In genomic region chr21:38186869-38187268, GRCh38 we compare ENCODE assay signal across 34 cellular contexts.
"Had no signal": no experiment of that assay in that cellular context is flagged by ENCODE, and none has a peak within 500 bp of the region (broad histone marks: within the 10 kb centered on the region; RNA-seq: fewer than 3 reads in every experiment).

No MANE protein-coding gene starts in this region.

- H3K36me3 ChIP-seq: adrenal gland, colonic mucosa had no signal

- H3K4me1 Mint-ChIP-seq: activated CD4-positive, alpha-beta T cell treated with anti-CD3 and anti-CD28 coated beads for 36 hours; activated CD4-positive, alpha-beta T cell treated with anti-CD3 and anti-CD28 coated beads, Interleukin-2, amount 10 ng/mL, durations not matched to agents 24 days and 14 days; activated CD8-positive, alpha-beta memory T cell treated with anti-CD3 and anti-CD28 coated beads, Interleukin-2, amount 10 ng/mL, durations not matched to agents 7 days and 5 days; activated naive CD4-positive, alpha-beta T cell treated with anti-CD3 and anti-CD28 coated beads, Interleukin-2, amount 50 U/mL, for 24 hours; activated naive CD8-positive, alpha-beta T cell treated with anti-CD3 and anti-CD28 coated beads for 36 hours; activated naive CD8-positive, alpha-beta T cell treated with anti-CD3 and anti-CD28 coated beads, Interleukin-2, amount 50 U/mL, for 24 hours; endodermal cell; T-helper 17 cell had no signal

- H3K4me1 ChIP-seq: adrenal gland, body of pancreas, colonic mucosa had no signal

- DNase-seq: activated CD4-positive, alpha-beta memory T cell treated with anti-CD3 and anti-CD28 coated beads for 36 hours; activated CD4-positive, alpha-beta T cell treated with anti-CD3 and anti-CD28 coated beads for 36 hours; activated CD4-positive, alpha-beta T cell treated with anti-CD3 and anti-CD28 coated beads, Interleukin-2, amount 10 ng/mL, durations not matched to agents 24 days and 14 days; activated CD4-positive, CD25-positive, alpha-beta regulatory T cell; activated CD4-positive, CD25-positive, alpha-beta regulatory T cell treated with anti-CD3 and anti-CD28 coated beads, Interleukin-2, amount 50 U/mL, for 72 hours; activated CD8-positive, alpha-beta memory T cell treated with anti-CD3 and anti-CD28 coated beads, Interleukin-2, amount 10 ng/mL, durations not matched to agents 7 days and 5 days; activated CD8-positive, alpha-beta memory T cell treated with anti-CD3 and anti-CD28 coated beads, Interleukin-2, amount 50 U/mL, for 4 hours; activated CD8-positive, alpha-beta T cell treated with anti-CD3 and anti-CD28 coated beads, Interleukin-2, amount 10 ng/mL, durations not matched to agents 7 days and 5 days; activated effector memory CD4-positive, alpha-beta T cell treated with anti-CD3 and anti-CD28 coated beads, Interleukin-2, amount 50 U/mL, for 16 hours; activated naive CD4-positive, alpha-beta T cell treated with anti-CD3 and anti-CD28 coated beads for 36 hours; activated naive CD8-positive, alpha-beta T cell treated with anti-CD3 and anti-CD28 coated beads for 36 hours; activated naive CD8-positive, alpha-beta T cell treated with anti-CD3 and anti-CD28 coated beads, Interleukin-2, amount 50 U/mL, for 24 hours; activated T-cell treated with anti-CD3 and anti-CD28 coated beads, Interleukin-2, amount 50 U/mL, for 1 hour; activated T-cell treated with anti-CD3 and anti-CD28 coated beads, Interleukin-2, amount 50 U/mL, for 48 hours; adrenal gland; amygdala; aorta; body of pancreas; caudate nucleus; cerebellar nuclear complex; colonic mucosa; dorsolateral prefrontal cortex; effector memory CD4-positive, alpha-beta T cell; endodermal cell; foreskin fibroblast; head of caudate nucleus; T-helper 17 cell; T1000 had no signal

- H3K4me3 Mint-ChIP-seq: activated CD4-positive, alpha-beta memory T cell treated with anti-CD3 and anti-CD28 coated beads for 36 hours; activated CD4-positive, alpha-beta T cell treated with anti-CD3 and anti-CD28 coated beads for 36 hours; activated CD4-positive, alpha-beta T cell treated with anti-CD3 and anti-CD28 coated beads, Interleukin-2, amount 10 ng/mL, durations not matched to agents 24 days and 14 days; activated CD8-positive, alpha-beta memory T cell treated with anti-CD3 and anti-CD28 coated beads, Interleukin-2, amount 10 ng/mL, durations not matched to agents 7 days and 5 days; activated CD8-positive, alpha-beta T cell treated with anti-CD3 and anti-CD28 coated beads, Interleukin-2, amount 10 ng/mL, durations not matched to agents 7 days and 5 days; activated naive CD4-positive, alpha-beta T cell treated with anti-CD3 and anti-CD28 coated beads for 36 hours; activated naive CD4-positive, alpha-beta T cell treated with anti-CD3 and anti-CD28 coated beads, Interleukin-2, amount 50 U/mL, for 24 hours; activated naive CD8-positive, alpha-beta T cell treated with anti-CD3 and anti-CD28 coated beads for 36 hours; activated naive CD8-positive, alpha-beta T cell treated with anti-CD3 and anti-CD28 coated beads, Interleukin-2, amount 50 U/mL, for 24 hours; activated T-helper 1 cell treated with anti-CD3 and anti-CD28 coated beads, Interleukin-12 subunit alpha, Interleukin-12 subunit beta, Interleukin-2, Interleukin-4 antibody, amounts not matched to agents 30 ng/mL and 10 ng/mL and 1 ng/mL, durations not matched to agents 14 hours and 24 hours and 36 hours; endodermal cell; T-helper 17 cell; T-helper 2 cell treated with Interferon-gamma antibody and Interleukin-4, amounts not matched to agents 5 μg/mL and 100 μg/mL, for 36 hours had no signal

- H3K27ac ChIP-seq: adrenal gland, body of pancreas, colonic mucosa, dorsolateral prefrontal cortex had no signal

- H3K27ac Mint-ChIP-seq: activated CD4-positive, alpha-beta memory T cell treated with anti-CD3 and anti-CD28 coated beads for 36 hours; activated CD4-positive, alpha-beta T cell treated with anti-CD3 and anti-CD28 coated beads for 36 hours; activated CD4-positive, alpha-beta T cell treated with anti-CD3 and anti-CD28 coated beads, Interleukin-2, amount 10 ng/mL, durations not matched to agents 24 days and 14 days; activated CD8-positive, alpha-beta memory T cell treated with anti-CD3 and anti-CD28 coated beads, Interleukin-2, amount 10 ng/mL, durations not matched to agents 7 days and 5 days; activated CD8-positive, alpha-beta T cell treated with anti-CD3 and anti-CD28 coated beads, Interleukin-2, amount 10 ng/mL, durations not matched to agents 7 days and 5 days; activated naive CD4-positive, alpha-beta T cell treated with anti-CD3 and anti-CD28 coated beads for 36 hours; activated naive CD4-positive, alpha-beta T cell treated with anti-CD3 and anti-CD28 coated beads, Interleukin-2, amount 50 U/mL, for 24 hours; activated naive CD8-positive, alpha-beta T cell treated with anti-CD3 and anti-CD28 coated beads for 36 hours; activated naive CD8-positive, alpha-beta T cell treated with anti-CD3 and anti-CD28 coated beads, Interleukin-2, amount 50 U/mL, for 24 hours; activated T-helper 1 cell treated with anti-CD3 and anti-CD28 coated beads, Interleukin-12 subunit alpha, Interleukin-12 subunit beta, Interleukin-2, Interleukin-4 antibody, amounts not matched to agents 30 ng/mL and 10 ng/mL and 1 ng/mL, durations not matched to agents 14 hours and 24 hours and 36 hours; activated T-helper 2 cell treated with anti-CD3 and anti-CD28 coated beads, Interferon-gamma antibody, Interleukin-2, Interleukin-4, amounts not matched to agents 10 μg/mL and 5 μg/mL and 100 μg/mL, durations not matched to agents 14 hours and 24 hours and 36 hours; endodermal cell; T-helper 17 cell; T-helper 2 cell treated with Interferon-gamma antibody and Interleukin-4, amounts not matched to agents 5 μg/mL and 100 μg/mL, for 36 hours had no signal

- H3K27me3 Mint-ChIP-seq: activated CD4-positive, alpha-beta memory T cell treated with anti-CD3 and anti-CD28 coated beads for 36 hours; activated CD8-positive, alpha-beta memory T cell treated with anti-CD3 and anti-CD28 coated beads, Interleukin-2, amount 10 ng/mL, durations not matched to agents 7 days and 5 days; T-helper 17 cell had no signal

- H3K9me3 Mint-ChIP-seq: activated T-helper 1 cell treated with anti-CD3 and anti-CD28 coated beads, Interleukin-12 subunit alpha, Interleukin-12 subunit beta, Interleukin-2, Interleukin-4 antibody, amounts not matched to agents 30 ng/mL and 10 ng/mL and 1 ng/mL, durations not matched to agents 14 hours and 24 hours and 36 hours had no signal

- ATAC-seq: activated CD4-positive, alpha-beta T cell treated with anti-CD3 and anti-CD28 coated beads for 36 hours; activated CD8-positive, alpha-beta memory T cell treated with anti-CD3 and anti-CD28 coated beads, Interleukin-2, amount 10 ng/mL, durations not matched to agents 7 days and 5 days; activated CD8-positive, alpha-beta T cell treated with anti-CD3 and anti-CD28 coated beads, Interleukin-2, amount 10 ng/mL, durations not matched to agents 7 days and 5 days; activated naive CD8-positive, alpha-beta T cell treated with anti-CD3 and anti-CD28 coated beads, Interleukin-2, amount 50 U/mL, for 24 hours; body of pancreas; esophagus mucosa; T-helper 17 cell had no signal

- FAIRE-seq: frontal cortex had no signal

- H3K4me3 ChIP-seq: adrenal gland, body of pancreas, colonic mucosa, dorsolateral prefrontal cortex had no signal

- H3K36me3 Mint-ChIP-seq: activated CD4-positive, alpha-beta memory T cell treated with anti-CD3 and anti-CD28 coated beads for 36 hours; activated CD8-positive, alpha-beta memory T cell treated with anti-CD3 and anti-CD28 coated beads, Interleukin-2, amount 10 ng/mL, durations not matched to agents 7 days and 5 days; activated naive CD8-positive, alpha-beta T cell treated with anti-CD3 and anti-CD28 coated beads for 36 hours had no signal

- H3K27me3 ChIP-seq: adrenal gland, body of pancreas, colonic mucosa, dorsolateral prefrontal cortex had no signal

- H3K9me3 ChIP-seq: adrenal gland, body of pancreas, colonic mucosa had no signal
